In the genomic region with DNA sequence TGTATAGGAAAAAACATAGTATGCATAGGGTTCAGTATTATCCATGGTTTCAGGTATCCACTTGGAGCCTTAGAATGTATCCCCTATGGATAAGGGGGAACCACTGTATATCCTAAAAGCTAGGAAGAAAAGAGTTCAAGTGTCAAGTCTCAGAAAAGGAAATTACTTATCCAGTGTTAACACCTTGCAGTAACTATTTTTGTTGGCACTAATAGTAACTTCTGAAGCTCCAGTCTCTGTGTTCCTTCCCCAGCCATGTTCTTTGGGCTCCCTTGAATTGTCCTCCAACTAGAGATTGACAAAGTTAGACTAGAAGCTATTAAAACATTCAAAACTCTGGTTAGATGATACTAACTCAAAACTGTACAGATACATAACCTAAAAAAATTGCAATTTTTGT, we compare ENCODE assay signal across 15 cellular contexts.
"Had no signal": no experiment of that assay in that cellular context is flagged by ENCODE, and none has a peak within 500 bp of the region (broad histone marks: within the 10 kb centered on the region; RNA-seq: fewer than 3 reads in every experiment).

No MANE protein-coding gene starts in this region.

- H3K4me3 ChIP-seq: colonic mucosa, gastrocnemius medialis, heart right ventricle, mucosa of descending colon, smooth muscle cell, suprapubic skin, thyroid gland had no signal

- H3K27ac Mint-ChIP-seq: endodermal cell; naive thymus-derived CD8-positive, alpha-beta T cell; type B pancreatic cell had no signal

- H3K36me3 Mint-ChIP-seq: naive thymus-derived CD8-positive, alpha-beta T cell; type B pancreatic cell had no signal

- H3K36me3 ChIP-seq: colonic mucosa, gastrocnemius medialis, heart right ventricle, suprapubic skin, thyroid gland had no signal

- H3K9me3 ChIP-seq: colonic mucosa, gastrocnemius medialis, heart right ventricle, mucosa of descending colon, suprapubic skin, thyroid gland had no signal

- H3K27me3 Mint-ChIP-seq: type B pancreatic cell had no signal

- FAIRE-seq: islet of Langerhans had no signal

- H3K4me3 Mint-ChIP-seq: endodermal cell; naive thymus-derived CD8-positive, alpha-beta T cell; neural crest cell; type B pancreatic cell had no signal

- H3K4me1 ChIP-seq: colonic mucosa had no signal

- ATAC-seq: left lobe of liver; mucosa of descending colon; naive thymus-derived CD8-positive, alpha-beta T cell had no signal

- H3K9me3 Mint-ChIP-seq: endodermal cell, neural crest cell, type B pancreatic cell had no signal

- H3K4me1 Mint-ChIP-seq: endodermal cell; naive thymus-derived CD8-positive, alpha-beta T cell had no signal

- DNase-seq: colonic mucosa; effector CD4-positive, alpha-beta T cell; endodermal cell; heart right ventricle; mucosa of descending colon; naive thymus-derived CD8-positive, alpha-beta T cell; right cardiac atrium; thyroid gland had no signal

- H3K27me3 ChIP-seq: colonic mucosa, gastrocnemius medialis, heart right ventricle, suprapubic skin, thyroid gland had no signal

- H3K27ac ChIP-seq: colonic mucosa, suprapubic skin, thyroid gland had no signal
